8 cellular contexts compared by ENCODE assay signal in genomic region chr19:3505598-3506383, GRCh38. TPM values are rescaled to one million over a fixed set of nuclear protein-coding genes. Genes with fewer than 3 reads are reported as not detected.
DNase-seq lines count a peak whose midpoint lies in the region; ATAC-seq, FAIRE-seq and TF ChIP-seq lines count a peak whose summit lies in the region.

Gene FZR1 (plus strand): TSS chr19:3506311. CDS start chr19:3522990, 16,679 bp downstream.

- POLR2A ChIA-PET in endothelial cell of umbilical vein (lab: Charles Lee): no interaction called here

- TF ChIP-seq CTCF in Calu3 (IDR thresholded peaks at IDR 0.05; ENCODE audit: unreplicated experiment) (no peak), OCI-LY1 (IDR thresholded peaks at IDR 0.05; ENCODE audit: low read length) (no peak), endothelial cell of umbilical vein (IDR thresholded peaks at IDR 0.05; ENCODE audit: extremely low read depth in 1 of 2, insufficient read depth in 1 of 2, low read depth in 1 of 2, low read length in 2 of 2) (no peak)

- peak; percentile 77 for ATAC-seq in GM21447 (IDR thresholded peaks at IDR 0.05; ENCODE audit: unreplicated experiment)

- H3K36me3 ChIP-seq in HUES64 (ENCODE audit: insufficient read depth, low read length) (peaks cover 14% of the 10 kb centered on the region; the same call in 1 of the 2 replicates), OCI-LY1 (ENCODE audit: insufficient read depth, low read length) (peaks cover 12% of the 10 kb centered on the region; the same call in 1 of the 2 replicates), endothelial cell of umbilical vein (ENCODE audit: control insufficient read depth in 2 of 2, extremely low read depth in 1 of 2, insufficient read depth in 2 of 2, low read length in 2 of 2) (peaks cover 0 to 9% of the 10 kb centered on the region in 2 experiments)

- H3K9ac ChIP-seq in HUES64 (ENCODE audit: low read depth, low read length): peak within 1 kb of the TSS; percentile 78
- peak within 1 kb of the TSS; percentile 99 for H3K9ac ChIP-seq in OCI-LY1 (ENCODE audit: low read length)
- H3K9ac ChIP-seq in endothelial cell of umbilical vein (replicated peaks; ENCODE audit: extremely low read depth, insufficient read depth, low read length): peak within 1 kb of the TSS; percentile 85

- peak; percentile 97 for DNase-seq in Calu3
- DNase-seq in activated CD8-positive, alpha-beta memory T cell treated with anti-CD3 and anti-CD28 coated beads, Interleukin-2, amount 50 U/mL, for 48 hours: peak; percentile 100
- peak; percentile 98 for DNase-seq in endothelial cell of umbilical vein (ENCODE audit: low read depth, low spot score)
- peak; percentile 97 for DNase-seq in middle frontal gyrus (ENCODE audit: extremely low spot score, low spot score)
- DNase-seq in stimulated activated CD8-positive, alpha-beta memory T cell treated with anti-CD3 and anti-CD28 coated beads, Interleukin-2, amount 100 ng/mL, for 48 hours (ENCODE audit: low read depth in 2 of 2): peak; percentile 99

- CTCF ChIA-PET in Calu3 (lab: Charles Lee) (no interaction called here), endothelial cell of umbilical vein (lab: Charles Lee) (interaction anchor here (1.9 kb wide), 1 partner anchor 21 kb away, joined by 9 read pairs; no protein-coding TSS in a partner anchor)

- no peaks in the 10 kb centered on the region for H3F3A ChIP-seq in OCI-LY1 (ENCODE audit: insufficient read depth, low read length)

- FAIRE-seq in endothelial cell of umbilical vein (lab: Jason Lieb, UNC): peak; percentile 95

- no peaks in the 10 kb centered on the region for H3K9me2 ChIP-seq in OCI-LY1 (ENCODE audit: low read depth, low read length)

- no peaks in the 10 kb centered on the region for H3K9me1 ChIP-seq in endothelial cell of umbilical vein (replicated peaks; ENCODE audit: control insufficient read depth, extremely low read depth, insufficient read depth, low read length)

- TF ChIP-seq POLR2A in endothelial cell of umbilical vein (IDR thresholded peaks at IDR 0.05; ENCODE audit: low read depth, low read length): peak; percentile 47

- H3K9me3 ChIP-seq in HUES64 (ENCODE audit: insufficient read depth, low read depth, low read length): no peaks in the 10 kb centered on the region
- no peaks in the 10 kb centered on the region for H3K9me3 ChIP-seq in OCI-LY1 (ENCODE audit: low read length)
- H3K9me3 ChIP-seq in endothelial cell of umbilical vein (replicated peaks; ENCODE audit: control insufficient read depth, insufficient read depth, low read length): no peaks in the 10 kb centered on the region

- WGBS in HUES64: 7% methylated on average over 79 of the region's 79 CpGs

- H3K4me1 ChIP-seq in HUES64 (ENCODE audit: insufficient read depth, low read length) (peaks cover 2% of the 10 kb centered on the region; the same call in 1 of the 2 replicates), OCI-LY1 (ENCODE audit: insufficient read depth, low read length, severe bottlenecking) (peaks cover 21% of the 10 kb centered on the region), endothelial cell of umbilical vein (ENCODE audit: control insufficient read depth, extremely low read depth, insufficient read depth, low read length) (peaks cover 10% of the 10 kb centered on the region)

- intact Hi-C loops in Calu3 (cut with micrococcal nuclease; ENCODE audit: unreplicated experiment) (no loop called here), endothelial cell of umbilical vein (cut with micrococcal nuclease) (loop anchor here (2.0 kb wide), 1 partner anchor 67 kb away; the partner anchor contains the start of gene HMG20B)

- H3K27ac ChIP-seq in HUES64 (ENCODE audit: low read depth, low read length) (peak within 1 kb of the TSS; percentile 84), OCI-LY1 (ENCODE audit: low read depth, low read length, poor library complexity, severe bottlenecking) (peak within 1 kb of the TSS; percentile 82), endothelial cell of umbilical vein (ENCODE audit: insufficient read depth, low read depth, low read length) (peak within 1 kb of the TSS; percentile 94)

- peak within 1 kb of the TSS; percentile 92 for H3K4me3 Mint-ChIP-seq in Calu3 (ENCODE audit: low read depth, unreplicated experiment)

- dilution Hi-C loops in endothelial cell of umbilical vein (cut with MboI; ENCODE audit: extremely low pct_ligation_motif_present, low sequenced_read_pairs): no loop called here

- H4K20me1 ChIP-seq in OCI-LY1 (ENCODE audit: insufficient read depth, low read length) (no peaks in the 10 kb centered on the region), endothelial cell of umbilical vein (replicated peaks; ENCODE audit: control insufficient read depth, extremely low read depth, insufficient read depth, low read length) (no peaks in the 10 kb centered on the region)

- no peaks in the 10 kb centered on the region for H3K27me3 Mint-ChIP-seq in Calu3 (ENCODE audit: unreplicated experiment)

- peak within 1 kb of the TSS; percentile 72 for H3K4me3 ChIP-seq in HUES64 (ENCODE audit: low read length)
- peak within 1 kb of the TSS; percentile 99 for H3K4me3 ChIP-seq in OCI-LY1 (ENCODE audit: low read depth, low read length, poor library complexity, severe bottlenecking)
- peak within 1 kb of the TSS; percentile 76 to 91 (median 77) for H3K4me3 ChIP-seq in endothelial cell of umbilical vein (replicated peaks in 1 of 3; ENCODE audit: insufficient read depth in 1 of 3, low read depth in 1 of 3, low read length in 3 of 3)

- H3K4me2 ChIP-seq in OCI-LY1 (ENCODE audit: low read length): peak within 1 kb of the TSS; percentile 99
- peak within 1 kb of the TSS; percentile 94 for H3K4me2 ChIP-seq in endothelial cell of umbilical vein (ENCODE audit: insufficient read depth, low read length)

- H2AFZ ChIP-seq in OCI-LY1 (ENCODE audit: low read length): no peak within 1 kb of the TSS
- H2AFZ ChIP-seq in endothelial cell of umbilical vein (ENCODE audit: low read depth, low read length): peak within 1 kb of the TSS; percentile 98

- H3K27me3 ChIP-seq in HUES64 (ENCODE audit: insufficient read depth, low read length) (no peaks in the 10 kb centered on the region), OCI-LY1 (ENCODE audit: insufficient read depth, low read length) (no peaks in the 10 kb centered on the region), endothelial cell of umbilical vein (ENCODE audit: control insufficient read depth in 2 of 2, insufficient read depth in 2 of 2, low read length in 2 of 2) (no peaks in the 10 kb centered on the region)

- peak within 1 kb of the TSS; percentile 92 for H3K27ac Mint-ChIP-seq in Calu3 (ENCODE audit: unreplicated experiment)

- peaks cover 33% of the 10 kb centered on the region for H3K36me3 Mint-ChIP-seq in Calu3 (ENCODE audit: insufficient read depth, unreplicated experiment)

- peaks cover 8% of the 10 kb centered on the region for H3K4me1 Mint-ChIP-seq in Calu3 (ENCODE audit: low read depth, unreplicated experiment)

- no peaks in the 10 kb centered on the region for H3K9me3 Mint-ChIP-seq in Calu3 (ENCODE audit: low read depth, unreplicated experiment)

- H3K79me2 ChIP-seq in OCI-LY1 (ENCODE audit: insufficient read depth, low read length): peaks cover 11% of the 10 kb centered on the region
- peaks cover 46% of the 10 kb centered on the region for H3K79me2 ChIP-seq in endothelial cell of umbilical vein (ENCODE audit: control insufficient read depth, insufficient read depth, low read length)

- BruUV-seq in Calu3 (replicated peaks; lab: Mats Ljungman, UMichigan): TSS peak; percentile 89
- BruUV-seq in endothelial cell of umbilical vein (replicated peaks; lab: Mats Ljungman, UMichigan): TSS peak; percentile 93

TF ChIP-seq in endothelial cell of umbilical vein, 7 proteins besides CTCF, POLR2A, EP300 and RAD21:
- TF ChIP-seq MYC (IDR thresholded peaks at IDR 0.05; ENCODE audit: low read depth, low read length) (peak; percentile 27), EZH2 (IDR thresholded peaks at IDR 0.05; ENCODE audit: borderline replicate concordance, low read depth, low read length, severe bottlenecking) (no peak), JUN (IDR thresholded peaks at IDR 0.05; ENCODE audit: borderline replicate concordance, insufficient read depth, insufficient read length, low read depth) (no peak), MAX (IDR thresholded peaks at IDR 0.05; ENCODE audit: insufficient read depth, insufficient read length) (peak; percentile 56), POLR2AphosphoS5 (IDR thresholded peaks at IDR 0.05; ENCODE audit: insufficient read depth, low read depth, low read length) (peak; percentile 72), GATA2 (IDR thresholded peaks at IDR 0.05; ENCODE audit: insufficient read depth, insufficient read length, low read depth, low read length) (no peak)

RNA-seq across cellular contexts. Expression of gene FZR1, which starts in this region (rescaled TPM):
- 33.1 and 34.5 TPM in 2 replicates for total RNA-seq in Calu3 (2022)
- 20.4 TPM for polyA plus RNA-seq in HUES64 (2013, experiment 1 of 2)
- 20.1 TPM for polyA plus RNA-seq in HUES64 (2013, experiment 2 of 2)
- total RNA-seq in endothelial cell of umbilical vein: 60.4 and 60.5 TPM in 2 replicates
- polyA plus RNA-seq in endothelial cell of umbilical vein: 35.9 and 45.0 TPM in 2 replicates
- 29.1 and 36.7 TPM in 2 replicates for polyA plus RNA-seq in endothelial cell of umbilical vein (2011; cell fraction: cytosol; rRNA removed)
- polyA plus RNA-seq in endothelial cell of umbilical vein (2011; cell fraction: nucleus; rRNA removed): 99.4 and 104 TPM in 2 replicates
- 48.6 and 54.3 TPM in 2 replicates for polyA plus RNA-seq in endothelial cell of umbilical vein (2012)
- 22.6 and 36.2 TPM in 2 replicates for polyA minus RNA-seq in endothelial cell of umbilical vein
- 12.0 TPM for polyA minus RNA-seq in endothelial cell of umbilical vein (2011; cell fraction: cytosol; rRNA and poly(A)+ RNA removed)
- polyA minus RNA-seq in endothelial cell of umbilical vein (2011; cell fraction: nucleus; rRNA and poly(A)+ RNA removed): 28.3 and 47.8 TPM in 2 replicates

Comparison
In these comparisons a context has a peak if more than half of its experiments do, and no peak if none do; other contexts are left out.
1. Peak in every context shown above with its lines: DNase-seq, ATAC-seq, H3K4me3 ChIP-seq and H3K27ac ChIP-seq.